10 cellular contexts compared by ENCODE assay signal in the genomic region with DNA sequence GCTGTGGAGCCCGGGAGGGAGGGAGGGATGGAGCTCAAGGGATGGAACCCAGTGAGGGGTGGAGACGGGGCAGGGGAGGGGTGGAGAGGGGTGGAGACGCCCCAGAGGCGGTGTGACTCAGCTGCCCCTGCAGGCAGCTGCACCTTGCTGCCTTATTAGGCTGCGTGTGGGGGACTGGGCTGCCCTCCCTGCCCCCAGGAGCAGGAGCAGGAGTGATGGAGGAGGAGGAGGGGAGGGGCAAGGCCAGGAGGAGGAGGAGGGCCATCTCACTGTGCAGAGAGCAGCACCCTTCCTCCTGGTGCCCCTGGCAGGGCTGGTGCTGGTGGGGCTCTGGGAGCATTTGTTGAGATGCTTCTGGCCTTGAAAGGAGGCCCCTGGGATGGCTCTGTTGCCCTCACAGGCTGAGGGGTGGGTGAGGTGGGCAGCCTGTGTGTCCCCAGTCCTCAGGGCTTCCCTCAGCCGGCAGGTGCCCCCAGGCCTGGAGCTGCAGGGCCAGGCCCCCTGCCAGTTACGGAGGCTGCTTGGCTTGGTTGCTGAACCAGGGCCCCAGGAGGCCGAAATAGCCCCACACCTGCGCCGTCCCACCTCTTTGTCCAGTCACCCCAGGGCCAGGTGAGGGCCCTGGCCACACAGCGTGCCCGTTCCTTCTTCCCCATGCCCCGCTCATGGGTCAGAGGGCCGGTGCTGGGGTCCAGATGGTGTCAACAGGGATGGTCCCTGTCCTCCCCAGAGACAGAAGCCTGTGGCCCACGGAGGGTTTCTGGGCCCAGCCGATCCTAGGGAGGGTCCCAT. TPM values are rescaled to one million over a fixed set of nuclear protein-coding genes. Genes with fewer than 3 reads are reported as not detected.
A peak's percentile ranks its signal among the peaks of the same experiment; 100 is the strongest.
DNase-seq lines count a peak whose midpoint lies in the region; ATAC-seq and TF ChIP-seq lines count a peak whose summit lies in the region.
"Had no signal": no experiment of that assay in that cellular context is flagged by ENCODE, and none has a peak within 500 bp of the region (broad histone marks: within the 10 kb centered on the region; RNA-seq: fewer than 3 reads in every experiment).

No MANE protein-coding gene starts in this region.

- peaks cover 10 to 51% of the 10 kb centered on the region in 2 donors for H3K4me1 ChIP-seq in ascending aorta

- no peak for ATAC-seq in GM21423 (IDR thresholded peaks at IDR 0.05; ENCODE audit: unreplicated experiment)
- no peak for ATAC-seq in GM19397 (IDR thresholded peaks at IDR 0.05; ENCODE audit: unreplicated experiment)

- TF ChIP-seq CTCF in ascending aorta (IDR thresholded peaks at IDR 0.05) (no peak), kidney epithelial cell (IDR thresholded peaks at IDR 0.05; ENCODE audit: insufficient read depth, low read length, poor library complexity, severe bottlenecking) (no peak)

- H3K4me3 ChIP-seq in ascending aorta: no peak overlapping the region
- H3K4me3 ChIP-seq in kidney epithelial cell (ENCODE audit: low read depth, low read length): no peak overlapping the region

- H3K9me3 ChIP-seq in ascending aorta: no peaks in the 10 kb centered on the region

- H3K27me3 ChIP-seq in ascending aorta: no peaks in the 10 kb centered on the region
- H3K27me3 ChIP-seq in kidney epithelial cell (ENCODE audit: control insufficient read depth, insufficient read depth, low read length): no peaks in the 10 kb centered on the region

- DNase-seq in NCI-H82 (lab: John Stamatoyannopoulos, UW) (peak; percentile 26), NCI-H82 treated with DMSO at 0.1 percent for 48 hours (lab: John Stamatoyannopoulos, UW; ENCODE audit: unreplicated experiment) (no peak), ascending aorta (ENCODE audit: low spot score in 2 of 2) (peak in 1 of 2 donors; percentile 79), kidney epithelial cell (ENCODE audit: low read depth) (peak; percentile 69), ureter (ENCODE audit: low spot score) (peak; percentile 73), RPMI8226 (no peak)
- DNase-seq: cortex of kidney, SIG-M5 had no signal

- intact Hi-C loops in ascending aorta (cut with DNase I): no loop called here

- H3K36me3 ChIP-seq in ascending aorta: peaks cover 39 to 49% of the 10 kb centered on the region in 2 donors
- peaks cover 2% of the 10 kb centered on the region for H3K36me3 ChIP-seq in kidney epithelial cell (ENCODE audit: control insufficient read depth, insufficient read depth, low read length)

- H3K27ac ChIP-seq in ascending aorta: peak overlapping the region; percentile 76

RNA-seq across cellular contexts. Expression of gene TSSC4, which starts 9.5 kb away (rescaled TPM):
- 183 TPM for total RNA-seq in ascending aorta
- total RNA-seq in kidney epithelial cell: 62.0 and 73.2 TPM in 2 replicates
- total RNA-seq in ureter: 41.6 TPM

RNA-seq across cellular contexts. Expression of gene CD81, which starts 14.0 kb away (rescaled TPM):
- total RNA-seq in ascending aorta: 801 TPM
- 216 and 263 TPM in 2 replicates for total RNA-seq in kidney epithelial cell
- 831 TPM for total RNA-seq in ureter

RNA-seq across cellular contexts. Expression of gene TRPM5, which starts 53.2 kb away (rescaled TPM):
- total RNA-seq in ascending aorta (not detected), kidney epithelial cell (not detected in 2 replicates), ureter (0.60 TPM)

RNA-seq across cellular contexts. Expression of gene KCNQ1, which starts 53.7 kb away (rescaled TPM):
- total RNA-seq in ascending aorta (2.3 TPM), kidney epithelial cell (2.3 and 2.8 TPM in 2 replicates), ureter (63.0 TPM)

Comparison
In these comparisons a context has a peak if more than half of its experiments do, and no peak if none do; other contexts are left out.
1. DNase-seq: peak in NCI-H82 (single experiment), kidney epithelial cell (single experiment) and ureter (single experiment); none in NCI-H82 treated with DMSO at 0.1 percent for 48 hours (single experiment) and RPMI8226 (single experiment).